Comparison of ENCODE assay signal across 27 cellular contexts in genomic region chr5:53327811-53328331, GRCh38.
"Had no signal": no experiment of that assay in that cellular context is flagged by ENCODE, and none has a peak within 500 bp of the region (broad histone marks: within the 10 kb centered on the region; RNA-seq: fewer than 3 reads in every experiment).

No MANE protein-coding gene starts in this region.

- H3K36me3 ChIP-seq: heart left ventricle, left lung, lower lobe of right lung, neutrophil, ovary, stomach, thyroid gland, upper lobe of left lung had no signal

- H3K27me3 ChIP-seq: body of pancreas, heart left ventricle, left lung, neutrophil, ovary, stomach, thyroid gland, upper lobe of left lung had no signal

- ATAC-seq: activated CD8-positive, alpha-beta T cell treated with anti-CD3 and anti-CD28 coated beads for 36 hours; activated T-cell treated with anti-CD3 and anti-CD28 coated beads, Interleukin-2, amount 50 U/mL, for 4 hours; activated T-helper 17 cell treated with anti-CD3 and anti-CD28 coated beads, Interleukin-2, amount 50 U/mL, for 72 hours; body of pancreas; heart left ventricle; left lung; lower lobe of right lung; sciatic nerve; stimulated activated memory B cell treated with anti-CD40 and anti-IgM and Interleukin-4, amounts not matched to agents 10 μg/mL and 1 μg/mL and 100 μg/mL, for 72 hours had no signal

- H3K4me1 ChIP-seq: body of pancreas, left lung, lower lobe of right lung, stomach, thyroid gland, upper lobe of left lung had no signal

- H3K27ac ChIP-seq: body of pancreas, heart left ventricle, left lung, lower lobe of right lung, neutrophil, ovary, stomach, thyroid gland, upper lobe of left lung had no signal

- H3K9me3 ChIP-seq: body of pancreas, heart left ventricle, left lung, lower lobe of right lung, neutrophil, ovary, stomach, thyroid gland, upper lobe of left lung had no signal

- H3K4me3 ChIP-seq: body of pancreas, heart left ventricle, left lung, lower lobe of right lung, ovary, stomach, thyroid gland, upper lobe of left lung had no signal

- DNase-seq: activated B cell treated with CpG ODN at 0.5 μM for 24 hours; activated CD4-positive, alpha-beta T cell treated with anti-CD3 and anti-CD28 coated beads, Interleukin-2, amount 50 U/mL, for 1 hour; activated CD8-positive, alpha-beta T cell treated with anti-CD3 and anti-CD28 coated beads for 36 hours; activated gamma-delta T cell treated with Interleukin-2 at 50 U/mL for 16 hours; activated naive CD4-positive, alpha-beta T cell treated with anti-CD3 and anti-CD28 coated beads, Interleukin-2, amount 50 U/mL, for 16 hours; activated T-cell treated with anti-CD3 and anti-CD28 coated beads, Interleukin-2, amount 50 U/mL, for 4 hours; body of pancreas; effector CD8-positive, alpha-beta T cell; erythroblast; heart left ventricle; hypothalamus; left lung; lower lobe of right lung; ovary; retina; small intestine; stimulated activated CD4-positive, alpha-beta T cell treated with anti-CD3 and anti-CD28 coated beads, Interleukin-1b, Interleukin-23, amount 100 ng/mL, for 48 hours; stimulated activated CD4-positive, alpha-beta T cell treated with anti-CD3 and anti-CD28 coated beads, Interleukin-4, amount 100 ng/mL, for 4 hours; stimulated activated CD8-positive, alpha-beta memory T cell treated with anti-CD3 and anti-CD28 coated beads, Interleukin-4, amount 100 ng/mL, for 48 hours; stomach; T-helper 1 cell; thyroid gland; upper lobe of left lung had no signal
